In the genomic region with DNA sequence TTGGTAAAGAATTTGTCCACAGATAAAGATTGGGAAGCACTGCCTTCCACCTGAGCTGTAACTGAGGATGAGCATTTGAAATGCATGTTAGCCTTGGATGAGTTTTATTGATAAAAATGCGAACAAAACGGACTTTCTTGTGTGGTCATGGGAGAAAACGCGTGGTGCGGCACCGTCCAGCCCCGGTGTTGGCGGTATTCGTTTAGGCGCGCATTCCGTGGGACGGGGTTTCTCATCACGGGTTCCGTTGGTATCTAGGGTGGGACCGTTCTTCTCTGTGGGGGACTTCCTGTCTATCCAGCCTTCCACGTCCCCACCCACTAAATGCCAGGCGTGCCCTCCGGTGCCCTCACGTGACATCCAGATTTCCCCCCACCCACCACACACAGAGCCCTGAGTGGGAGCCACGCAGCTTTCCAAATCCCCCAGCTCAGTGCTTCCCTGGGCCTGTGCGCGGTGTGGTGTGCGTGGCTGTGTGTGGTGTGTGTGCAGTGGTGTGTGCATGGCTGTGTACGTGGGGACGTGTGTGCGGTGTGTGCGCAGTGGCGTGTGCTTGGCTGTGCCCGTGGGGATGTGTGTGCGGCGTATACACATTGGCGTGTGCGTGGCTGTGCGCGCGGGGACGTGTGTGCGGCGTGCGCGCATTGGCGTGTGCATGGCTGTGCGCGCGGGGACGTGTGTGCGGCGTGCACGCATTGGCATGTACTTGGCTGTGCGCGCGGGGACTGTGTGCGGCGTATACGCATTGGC, we compare ENCODE assay signal across 21 cellular contexts.
"Had no signal": no experiment of that assay in that cellular context is flagged by ENCODE, and none has a peak within 500 bp of the region (broad histone marks: within the 10 kb centered on the region; RNA-seq: fewer than 3 reads in every experiment).

No MANE protein-coding gene starts in this region.

- DNase-seq: dermis blood vessel endothelial cell; effector memory CD4-positive, alpha-beta T cell; immature natural killer cell; islet precursor cell; kidney glomerular epithelial cell; left colon; left ventricle myocardium inferior; naive thymus-derived CD8-positive, alpha-beta T cell; ovary; right cardiac atrium; sigmoid colon; stimulated activated CD4-positive, alpha-beta T cell treated with anti-CD3 and anti-CD28 coated beads, Interleukin-2, amount 100 ng/mL, for 24 hours; stimulated activated CD4-positive, alpha-beta T cell treated with anti-CD3 and anti-CD28 coated beads, Interleukin-4, amount 100 ng/mL, for 24 hours; stimulated activated naive CD8-positive, alpha-beta T cell treated with anti-CD3 and anti-CD28 coated beads, Interleukin-15, Interleukin-2, amounts not matched to agents 100 U/mL and 50 U/mL, for 24 hours; substantia nigra; testis; tibial artery had no signal

- H3K9me3 Mint-ChIP-seq: immature natural killer cell; naive thymus-derived CD8-positive, alpha-beta T cell; neural crest cell; stimulated activated memory B cell treated with anti-CD40 and anti-IgM and Interleukin-4, amounts not matched to agents 10 μg/mL and 1 μg/mL and 100 μg/mL, for 72 hours; type B pancreatic cell had no signal

- ATAC-seq: left colon; naive thymus-derived CD8-positive, alpha-beta T cell; psoas muscle; right cardiac atrium; stimulated activated memory B cell treated with anti-CD40 and anti-IgM and Interleukin-4, amounts not matched to agents 10 μg/mL and 1 μg/mL and 100 μg/mL, for 72 hours; stimulated activated naive CD8-positive, alpha-beta T cell treated with anti-CD3 and anti-CD28 coated beads, Interleukin-15, Interleukin-2, amounts not matched to agents 100 U/mL and 50 U/mL, for 24 hours had no signal

- H3K27ac Mint-ChIP-seq: immature natural killer cell; naive thymus-derived CD8-positive, alpha-beta T cell; stimulated activated memory B cell treated with anti-CD40 and anti-IgM and Interleukin-4, amounts not matched to agents 10 μg/mL and 1 μg/mL and 100 μg/mL, for 72 hours; type B pancreatic cell had no signal

- H3K4me3 Mint-ChIP-seq: immature natural killer cell; naive thymus-derived CD8-positive, alpha-beta T cell; neural crest cell; stimulated activated memory B cell treated with anti-CD40 and anti-IgM and Interleukin-4, amounts not matched to agents 10 μg/mL and 1 μg/mL and 100 μg/mL, for 72 hours; type B pancreatic cell had no signal

- H3K4me1 Mint-ChIP-seq: stimulated activated memory B cell treated with anti-CD40 and anti-IgM and Interleukin-4, amounts not matched to agents 10 μg/mL and 1 μg/mL and 100 μg/mL, for 72 hours had no signal

- H3K27me3 Mint-ChIP-seq: naive thymus-derived CD8-positive, alpha-beta T cell; stimulated activated memory B cell treated with anti-CD40 and anti-IgM and Interleukin-4, amounts not matched to agents 10 μg/mL and 1 μg/mL and 100 μg/mL, for 72 hours; type B pancreatic cell had no signal
